ENCODE assay signal across 1 cellular context in the genomic region with DNA sequence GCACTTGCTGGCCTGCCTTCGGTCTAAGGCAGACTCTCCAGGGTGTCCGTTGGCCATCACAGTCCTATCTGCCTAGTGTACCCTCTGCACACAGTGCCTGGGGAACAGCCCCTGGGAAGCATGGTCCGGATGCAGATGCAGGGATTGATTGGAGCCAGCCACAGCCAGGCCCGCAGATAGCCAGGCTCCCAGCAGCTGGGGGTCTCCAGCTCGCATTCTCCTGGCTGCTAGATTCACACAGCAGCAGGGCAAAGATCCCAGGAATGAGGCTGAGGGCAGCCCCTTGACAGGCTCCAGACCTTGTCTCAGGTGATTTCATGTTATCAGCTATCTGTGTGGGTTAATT.
TF ChIP-seq lines count a peak whose summit lies in the region.

No MANE protein-coding gene starts in this region.

TF ChIP-seq in A549, 52 proteins besides CTCF, POLR2A, EP300 and RAD21:
- TF ChIP-seq, protein P1, sequence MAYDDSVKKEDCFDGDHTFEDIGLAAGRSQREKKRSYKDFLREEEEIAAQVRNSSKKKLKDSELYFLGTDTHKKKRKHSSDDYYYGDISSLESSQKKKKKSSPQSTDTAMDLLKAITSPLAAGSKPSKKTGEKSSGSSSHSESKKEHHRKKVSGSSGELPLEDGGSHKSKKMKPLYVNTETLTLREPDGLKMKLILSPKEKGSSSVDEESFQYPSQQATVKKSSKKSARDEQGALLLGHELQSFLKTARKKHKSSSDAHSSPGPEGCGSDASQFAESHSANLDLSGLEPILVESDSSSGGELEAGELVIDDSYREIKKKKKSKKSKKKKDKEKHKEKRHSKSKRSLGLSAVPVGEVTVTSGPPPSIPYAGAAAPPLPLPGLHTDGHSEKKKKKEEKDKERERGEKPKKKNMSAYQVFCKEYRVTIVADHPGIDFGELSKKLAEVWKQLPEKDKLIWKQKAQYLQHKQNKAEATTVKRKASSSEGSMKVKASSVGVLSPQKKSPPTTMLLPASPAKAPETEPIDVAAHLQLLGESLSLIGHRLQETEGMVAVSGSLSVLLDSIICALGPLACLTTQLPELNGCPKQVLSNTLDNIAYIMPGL (CRISPR knock-in tag; IDR thresholded peaks at IDR 0.05; ENCODE audit: borderline replicate concordance) = no peak
- TF ChIP-seq, protein P2, sequence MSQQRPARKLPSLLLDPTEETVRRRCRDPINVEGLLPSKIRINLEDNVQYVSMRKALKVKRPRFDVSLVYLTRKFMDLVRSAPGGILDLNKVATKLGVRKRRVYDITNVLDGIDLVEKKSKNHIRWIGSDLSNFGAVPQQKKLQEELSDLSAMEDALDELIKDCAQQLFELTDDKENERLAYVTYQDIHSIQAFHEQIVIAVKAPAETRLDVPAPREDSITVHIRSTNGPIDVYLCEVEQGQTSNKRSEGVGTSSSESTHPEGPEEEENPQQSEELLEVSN (IDR thresholded peaks at IDR 0.05; ENCODE audit: borderline replicate concordance, low read depth) = no peak
- TF ChIP-seq, protein P3, sequence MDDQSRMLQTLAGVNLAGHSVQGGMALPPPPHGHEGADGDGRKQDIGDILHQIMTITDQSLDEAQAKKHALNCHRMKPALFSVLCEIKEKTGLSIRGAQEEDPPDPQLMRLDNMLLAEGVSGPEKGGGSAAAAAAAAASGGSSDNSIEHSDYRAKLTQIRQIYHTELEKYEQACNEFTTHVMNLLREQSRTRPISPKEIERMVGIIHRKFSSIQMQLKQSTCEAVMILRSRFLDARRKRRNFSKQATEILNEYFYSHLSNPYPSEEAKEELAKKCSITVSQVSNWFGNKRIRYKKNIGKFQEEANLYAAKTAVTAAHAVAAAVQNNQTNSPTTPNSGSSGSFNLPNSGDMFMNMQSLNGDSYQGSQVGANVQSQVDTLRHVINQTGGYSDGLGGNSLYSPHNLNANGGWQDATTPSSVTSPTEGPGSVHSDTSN (IDR thresholded peaks at IDR 0.05) = no peak
- TF ChIP-seq, protein P4, sequence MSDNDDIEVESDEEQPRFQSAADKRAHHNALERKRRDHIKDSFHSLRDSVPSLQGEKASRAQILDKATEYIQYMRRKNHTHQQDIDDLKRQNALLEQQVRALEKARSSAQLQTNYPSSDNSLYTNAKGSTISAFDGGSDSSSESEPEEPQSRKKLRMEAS (IDR thresholded peaks at IDR 0.05) = no peak
- no peak for TF ChIP-seq CBX2 (IDR thresholded peaks at IDR 0.05; ENCODE audit: borderline replicate concordance, low read depth)
- no peak for TF ChIP-seq ZFP36 (IDR thresholded peaks at IDR 0.05; ENCODE audit: borderline replicate concordance, partially characterized antibody)
- no peak for TF ChIP-seq JUNB (IDR thresholded peaks at IDR 0.05)
- no peak for TF ChIP-seq MYC (IDR thresholded peaks at IDR 0.05; ENCODE audit: borderline replicate concordance, low read length)
- TF ChIP-seq NPAS2 (CRISPR knock-in tag; IDR thresholded peaks at IDR 0.05; ENCODE audit: borderline replicate concordance) = no peak
- TF ChIP-seq, protein P5, sequence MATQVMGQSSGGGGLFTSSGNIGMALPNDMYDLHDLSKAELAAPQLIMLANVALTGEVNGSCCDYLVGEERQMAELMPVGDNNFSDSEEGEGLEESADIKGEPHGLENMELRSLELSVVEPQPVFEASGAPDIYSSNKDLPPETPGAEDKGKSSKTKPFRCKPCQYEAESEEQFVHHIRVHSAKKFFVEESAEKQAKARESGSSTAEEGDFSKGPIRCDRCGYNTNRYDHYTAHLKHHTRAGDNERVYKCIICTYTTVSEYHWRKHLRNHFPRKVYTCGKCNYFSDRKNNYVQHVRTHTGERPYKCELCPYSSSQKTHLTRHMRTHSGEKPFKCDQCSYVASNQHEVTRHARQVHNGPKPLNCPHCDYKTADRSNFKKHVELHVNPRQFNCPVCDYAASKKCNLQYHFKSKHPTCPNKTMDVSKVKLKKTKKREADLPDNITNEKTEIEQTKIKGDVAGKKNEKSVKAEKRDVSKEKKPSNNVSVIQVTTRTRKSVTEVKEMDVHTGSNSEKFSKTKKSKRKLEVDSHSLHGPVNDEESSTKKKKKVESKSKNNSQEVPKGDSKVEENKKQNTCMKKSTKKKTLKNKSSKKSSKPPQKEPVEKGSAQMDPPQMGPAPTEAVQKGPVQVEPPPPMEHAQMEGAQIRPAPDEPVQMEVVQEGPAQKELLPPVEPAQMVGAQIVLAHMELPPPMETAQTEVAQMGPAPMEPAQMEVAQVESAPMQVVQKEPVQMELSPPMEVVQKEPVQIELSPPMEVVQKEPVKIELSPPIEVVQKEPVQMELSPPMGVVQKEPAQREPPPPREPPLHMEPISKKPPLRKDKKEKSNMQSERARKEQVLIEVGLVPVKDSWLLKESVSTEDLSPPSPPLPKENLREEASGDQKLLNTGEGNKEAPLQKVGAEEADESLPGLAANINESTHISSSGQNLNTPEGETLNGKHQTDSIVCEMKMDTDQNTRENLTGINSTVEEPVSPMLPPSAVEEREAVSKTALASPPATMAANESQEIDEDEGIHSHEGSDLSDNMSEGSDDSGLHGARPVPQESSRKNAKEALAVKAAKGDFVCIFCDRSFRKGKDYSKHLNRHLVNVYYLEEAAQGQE (IDR thresholded peaks at IDR 0.05) = no peak
- no peak for TF ChIP-seq RCOR1 (IDR thresholded peaks at IDR 0.05; ENCODE audit: low read depth, low read length)
- TF ChIP-seq, protein P6, sequence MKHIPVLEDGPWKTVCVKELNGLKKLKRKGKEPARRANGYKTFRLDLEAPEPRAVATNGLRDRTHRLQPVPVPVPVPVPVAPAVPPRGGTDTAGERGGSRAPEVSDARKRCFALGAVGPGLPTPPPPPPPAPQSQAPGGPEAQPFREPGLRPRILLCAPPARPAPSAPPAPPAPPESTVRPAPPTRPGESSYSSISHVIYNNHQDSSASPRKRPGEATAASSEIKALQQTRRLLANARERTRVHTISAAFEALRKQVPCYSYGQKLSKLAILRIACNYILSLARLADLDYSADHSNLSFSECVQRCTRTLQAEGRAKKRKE (CRISPR knock-in tag; IDR thresholded peaks at IDR 0.05; ENCODE audit: low read depth) = no peak
TF ChIP-seq in A549: peak in this region for 0.
